In genomic region chr4:99061048-99061447, GRCh38 we compare ENCODE assay signal across 15 cellular contexts. TPM values are rescaled to one million over a fixed set of nuclear protein-coding genes. Genes with fewer than 3 reads are reported as not detected.
DNase-seq lines count a peak whose midpoint lies in the region; ATAC-seq and TF ChIP-seq lines count a peak whose summit lies in the region.
"Had no signal": no experiment of that assay in that cellular context is flagged by ENCODE, and none has a peak within 500 bp of the region (broad histone marks: within the 10 kb centered on the region; RNA-seq: fewer than 3 reads in every experiment).

No MANE protein-coding gene starts in this region.

- H3K36me3 Mint-ChIP-seq in activated T-helper 2 cell treated with anti-CD3 and anti-CD28 coated beads, Interferon-gamma antibody, Interleukin-2, Interleukin-4, amounts not matched to agents 10 μg/mL and 5 μg/mL and 100 μg/mL, durations not matched to agents 14 hours and 24 hours and 36 hours (ENCODE audit: low read depth), result peaks cover 62% of the 10 kb centered on the region
- peaks cover 37% of the 10 kb centered on the region for H3K36me3 Mint-ChIP-seq in mesothelial cell of epicardium

- no peak for TF ChIP-seq POLR2A in heart left ventricle (IDR thresholded peaks at IDR 0.05)

- H3K4me1 ChIP-seq in cardiac muscle cell (ENCODE audit: low read depth) (peaks cover 21% of the 10 kb centered on the region), heart left ventricle (peaks cover 0 to 30% (median 1%) of the 10 kb centered on the region in 12 donors), tibial artery (peaks cover 0 to 11% (median 0%) of the 10 kb centered on the region in 4 donors)
- H3K4me1 ChIP-seq: colonic mucosa had no signal

- no peak overlapping the region for H3K4me3 ChIP-seq in cardiac muscle cell
- H3K4me3 ChIP-seq in heart left ventricle, result no peak overlapping the region
- H3K4me3 ChIP-seq in tibial artery, result no peak overlapping the region
- H3K4me3 ChIP-seq in foreskin fibroblast (ENCODE audit: low read depth in 1 of 2, low read length in 2 of 2), result no peak overlapping the region
- H3K4me3 ChIP-seq: colonic mucosa had no signal

- WGBS in heart left ventricle, 4 donors, result 93 to 96% (median 95%) methylated on average over 7 of the region's 7 CpGs

- H3K36me3 ChIP-seq in cardiac muscle cell (peaks cover 17% of the 10 kb centered on the region), heart left ventricle (peaks cover 0 to 47% (median 35%) of the 10 kb centered on the region in 9 donors), tibial artery (peaks cover 24 to 30% (median 28%) of the 10 kb centered on the region in 3 donors)
- H3K36me3 ChIP-seq: colonic mucosa had no signal

- TF ChIP-seq CTCF in cardiac muscle cell (IDR thresholded peaks at IDR 0.05; ENCODE audit: low read depth, low read length), result no peak
- TF ChIP-seq CTCF in heart left ventricle (IDR thresholded peaks at IDR 0.05), result no peak
- TF ChIP-seq CTCF in mesothelial cell of epicardium (IDR thresholded peaks at IDR 0.05; ENCODE audit: unreplicated experiment), result no peak
- TF ChIP-seq CTCF in tibial artery (IDR thresholded peaks at IDR 0.05), result no peak
- TF ChIP-seq CTCF in foreskin fibroblast (IDR thresholded peaks at IDR 0.05; ENCODE audit: low read depth, low read length), result no peak

- intact Hi-C loops in heart left ventricle (cut with DNase I), result no loop called here
- intact Hi-C loops in activated T-helper 2 cell treated with anti-CD3 and anti-CD28 coated beads, Interferon-gamma antibody, Interleukin-2, Interleukin-4, amounts not matched to agents 10 μg/mL and 5 μg/mL and 100 μg/mL, durations not matched to agents 14 hours and 24 hours and 36 hours (cut with micrococcal nuclease), result no loop called here
- intact Hi-C loops in tibial artery (cut with DNase I; ENCODE audit: low total_unique reads), result no loop called here

- H3K27me3 Mint-ChIP-seq in activated T-helper 2 cell treated with anti-CD3 and anti-CD28 coated beads, Interferon-gamma antibody, Interleukin-2, Interleukin-4, amounts not matched to agents 10 μg/mL and 5 μg/mL and 100 μg/mL, durations not matched to agents 14 hours and 24 hours and 36 hours (ENCODE audit: low read depth), result no peaks in the 10 kb centered on the region
- H3K27me3 Mint-ChIP-seq in mesothelial cell of epicardium (ENCODE audit: low read depth), result no peaks in the 10 kb centered on the region
- H3K27me3 Mint-ChIP-seq: activated B cell treated with CpG ODN at 0.5 μM for 24 hours had no signal

- peaks cover 6% of the 10 kb centered on the region for H3K4me1 Mint-ChIP-seq in activated T-helper 2 cell treated with anti-CD3 and anti-CD28 coated beads, Interferon-gamma antibody, Interleukin-2, Interleukin-4, amounts not matched to agents 10 μg/mL and 5 μg/mL and 100 μg/mL, durations not matched to agents 14 hours and 24 hours and 36 hours (ENCODE audit: low read depth)
- H3K4me1 Mint-ChIP-seq in mesothelial cell of epicardium, result peaks cover 14% of the 10 kb centered on the region

- no peak overlapping the region for H3K4me3 Mint-ChIP-seq in activated T-helper 2 cell treated with anti-CD3 and anti-CD28 coated beads, Interferon-gamma antibody, Interleukin-2, Interleukin-4, amounts not matched to agents 10 μg/mL and 5 μg/mL and 100 μg/mL, durations not matched to agents 14 hours and 24 hours and 36 hours (ENCODE audit: low read depth)
- no peak overlapping the region for H3K4me3 Mint-ChIP-seq in mesothelial cell of epicardium
- H3K4me3 Mint-ChIP-seq: activated B cell treated with CpG ODN at 0.5 μM for 24 hours had no signal

- H3K27ac ChIP-seq in cardiac muscle cell, result peak overlapping the region; percentile 75
- H3K27ac ChIP-seq in heart left ventricle, result peak overlapping the region in 3 of 12 donors; percentile 70 to 73 (median 72)
- peak overlapping the region in 1 of 2 donors; percentile 9 for H3K27ac ChIP-seq in tibial artery
- H3K27ac ChIP-seq: colonic mucosa had no signal

- H3K27ac Mint-ChIP-seq in activated T-helper 2 cell treated with anti-CD3 and anti-CD28 coated beads, Interferon-gamma antibody, Interleukin-2, Interleukin-4, amounts not matched to agents 10 μg/mL and 5 μg/mL and 100 μg/mL, durations not matched to agents 14 hours and 24 hours and 36 hours, result peak overlapping the region; percentile 14
- H3K27ac Mint-ChIP-seq in mesothelial cell of epicardium, result peak overlapping the region; percentile 49
- H3K27ac Mint-ChIP-seq: activated B cell treated with CpG ODN at 0.5 μM for 24 hours had no signal

- H3K9me3 Mint-ChIP-seq in activated T-helper 2 cell treated with anti-CD3 and anti-CD28 coated beads, Interferon-gamma antibody, Interleukin-2, Interleukin-4, amounts not matched to agents 10 μg/mL and 5 μg/mL and 100 μg/mL, durations not matched to agents 14 hours and 24 hours and 36 hours, result no peaks in the 10 kb centered on the region
- no peaks in the 10 kb centered on the region for H3K9me3 Mint-ChIP-seq in mesothelial cell of epicardium
- H3K9me3 Mint-ChIP-seq: activated B cell treated with CpG ODN at 0.5 μM for 24 hours had no signal

- DNase-seq in cardiac muscle cell (ENCODE audit: low read depth in 1 of 2, low spot score in 1 of 2) (no peak), heart left ventricle (no peak), mesothelial cell of epicardium (ENCODE audit: low spot score in 2 of 2, unreplicated experiment in 2 of 2) (no peak), medulla oblongata (ENCODE audit: extremely low spot score) (no peak), NCI-H1436 (lab: John Stamatoyannopoulos, UW) (no peak), tibial artery (no peak), foreskin fibroblast (no peak)
- DNase-seq in activated T-helper 2 cell treated with anti-CD3 and anti-CD28 coated beads, Interferon-gamma antibody, Interleukin-2, Interleukin-4, amounts not matched to agents 10 μg/mL and 5 μg/mL and 100 μg/mL, durations not matched to agents 14 hours and 24 hours and 36 hours (ENCODE audit: low spot score), result no peak
- DNase-seq: activated B cell treated with CpG ODN at 0.5 μM for 24 hours; colonic mucosa; NCI-H1105 treated with DMSO at 0.1 percent for 48 hours; NCI-H446 treated with DMSO at 0.1 percent for 48 hours; stimulated activated naive CD4-positive, alpha-beta T cell had no signal

- H3K9me3 ChIP-seq in cardiac muscle cell (ENCODE audit: low read depth) (no peaks in the 10 kb centered on the region), heart left ventricle (no peaks in the 10 kb centered on the region), tibial artery (no peaks in the 10 kb centered on the region)
- H3K9me3 ChIP-seq: colonic mucosa had no signal

- H3K27me3 ChIP-seq in cardiac muscle cell (no peaks in the 10 kb centered on the region), heart left ventricle (no peaks in the 10 kb centered on the region), tibial artery (no peaks in the 10 kb centered on the region)
- H3K27me3 ChIP-seq: colonic mucosa had no signal

- ATAC-seq in heart left ventricle, result no peak
- ATAC-seq: esophagus mucosa, sciatic nerve had no signal

RNA-seq across cellular contexts. Expression of gene ADH5, which starts 27.5 kb away (rescaled TPM):
- total RNA-seq in cardiac muscle cell, result 148 TPM in 2 replicates
- 177 and 199 TPM in 2 replicates for polyA plus RNA-seq in cardiac muscle cell
- total RNA-seq in heart left ventricle, result 100 to 1,000 TPM; 122 to 246 (median 145) TPM
- 100 to 1,000 TPM; 104 to 135 TPM for polyA plus RNA-seq in heart left ventricle
- 93.8 and 98.6 TPM in 2 replicates for total RNA-seq in activated T-helper 2 cell treated with anti-CD3 and anti-CD28 coated beads, Interferon-gamma antibody, Interleukin-2, Interleukin-4, amounts not matched to agents 10 μg/mL and 5 μg/mL and 100 μg/mL, durations not matched to agents 14 hours and 24 hours and 36 hours
- total RNA-seq in mesothelial cell of epicardium, result 123 to 129 TPM (median 125 TPM) in 3 replicates
